Comparison of ENCODE assay signal across 32 cellular contexts in the genomic region with DNA sequence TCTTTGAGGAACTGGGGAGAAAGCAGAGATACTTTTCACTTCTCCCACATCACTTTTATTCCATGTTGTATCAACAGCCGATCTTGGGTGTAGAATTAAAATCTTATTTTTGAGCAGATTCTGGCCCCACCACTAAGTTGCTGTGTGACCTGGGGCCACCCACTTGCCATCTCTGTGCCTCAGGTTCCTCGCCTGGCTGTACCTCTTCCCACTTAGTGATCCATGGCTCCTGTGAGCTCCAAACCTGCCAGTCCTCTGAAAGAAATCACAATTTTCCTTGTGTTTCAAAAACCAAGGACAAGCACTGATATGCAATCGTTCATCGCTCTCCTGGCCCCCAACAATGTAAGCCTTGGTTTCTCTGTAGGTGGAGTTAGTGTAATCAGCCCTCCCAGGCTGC.
"Had no signal": no experiment of that assay in that cellular context is flagged by ENCODE, and none has a peak within 500 bp of the region (broad histone marks: within the 10 kb centered on the region; RNA-seq: fewer than 3 reads in every experiment).

No MANE protein-coding gene starts in this region.

- H2AFZ ChIP-seq: PC-9 had no signal

- H3K9ac ChIP-seq: KMS-11 had no signal

- ATAC-seq: activated CD8-positive, alpha-beta T cell treated with anti-CD3 and anti-CD28 coated beads for 36 hours; activated T-cell treated with anti-CD3 and anti-CD28 coated beads, Interleukin-2, amount 50 U/mL, for 72 hours; activated T-helper 17 cell treated with anti-CD3 and anti-CD28 coated beads, Interleukin-2, amount 50 U/mL, for 72 hours had no signal

- H3K36me3 Mint-ChIP-seq: activated naive CD8-positive, alpha-beta T cell treated with anti-CD3 and anti-CD28 coated beads for 36 hours had no signal

- H3K27me3 Mint-ChIP-seq: activated CD8-positive, alpha-beta T cell treated with anti-CD3 and anti-CD28 coated beads for 36 hours; activated naive CD8-positive, alpha-beta T cell treated with anti-CD3 and anti-CD28 coated beads for 36 hours had no signal

- H3K4me2 ChIP-seq: KMS-11 had no signal

- H3K4me3 Mint-ChIP-seq: activated CD8-positive, alpha-beta T cell treated with anti-CD3 and anti-CD28 coated beads for 36 hours; activated naive CD8-positive, alpha-beta T cell treated with anti-CD3 and anti-CD28 coated beads for 36 hours; activated T-cell treated with anti-CD3 and anti-CD28 coated beads, Interleukin-2, amount 50 U/mL, for 72 hours; activated T-helper 17 cell treated with anti-CD3 and anti-CD28 coated beads, Interleukin-2, amount 50 U/mL, for 72 hours had no signal

- DNase-seq: activated CD4-positive, alpha-beta T cell treated with anti-CD3 and anti-CD28 coated beads for 1 hour; activated CD4-positive, alpha-beta T cell treated with anti-CD3 and anti-CD28 coated beads for 48 hours; activated CD4-positive, alpha-beta T cell treated with anti-CD3 and anti-CD28 coated beads, Interleukin-2, amount 50 U/mL, for 4 hours; activated CD4-positive, CD25-positive, alpha-beta regulatory T cell; activated CD8-positive, alpha-beta T cell treated with anti-CD3 and anti-CD28 coated beads for 36 hours; activated effector memory CD4-positive, alpha-beta T cell treated with anti-CD3 and anti-CD28 coated beads, Interleukin-2, amount 50 U/mL, for 16 hours; activated naive CD4-positive, alpha-beta T cell; activated naive CD4-positive, alpha-beta T cell treated with anti-CD3 and anti-CD28 coated beads, Interleukin-2, amount 50 U/mL, for 16 hours; activated naive CD8-positive, alpha-beta T cell treated with anti-CD3 and anti-CD28 coated beads for 36 hours; activated T-cell treated with anti-CD3 and anti-CD28 coated beads, Interleukin-2, amount 50 U/mL, for 1 hour; activated T-cell treated with anti-CD3 and anti-CD28 coated beads, Interleukin-2, amount 50 U/mL, for 72 hours; amniotic stem cell; caudate nucleus; cerebellar nuclear complex; NCI-H1092 treated with DMSO at 0.1 percent for 48 hours; NCI-H1417; NCI-H146; NCI-H187; NCI-H2029 treated with DMSO at 0.1 percent for 48 hours; NCI-H2107; NCI-H2171; NCI-H510A; NCI-H526; NCI-H748 treated with DMSO at 0.1 percent for 48 hours; NK-92 treated with Interleukin-12 subunit alpha and Interleukin-12 subunit beta, amount 100 ng/mL, for 24 hours; PC-9; Right ventricle myocardium superior; T1000; WERI-Rb-1 had no signal

- H3K9me3 Mint-ChIP-seq: activated CD8-positive, alpha-beta T cell treated with anti-CD3 and anti-CD28 coated beads for 36 hours; activated naive CD8-positive, alpha-beta T cell treated with anti-CD3 and anti-CD28 coated beads for 36 hours; activated T-cell treated with anti-CD3 and anti-CD28 coated beads, Interleukin-2, amount 50 U/mL, for 72 hours; activated T-helper 17 cell treated with anti-CD3 and anti-CD28 coated beads, Interleukin-2, amount 50 U/mL, for 72 hours had no signal

- H3K4me3 ChIP-seq: PC-9, SK-N-MC had no signal

- H3K27ac ChIP-seq: KMS-11, PC-9, SK-N-MC, WERI-Rb-1 had no signal

- H3K4me1 Mint-ChIP-seq: activated naive CD8-positive, alpha-beta T cell treated with anti-CD3 and anti-CD28 coated beads for 36 hours; activated T-helper 17 cell treated with anti-CD3 and anti-CD28 coated beads, Interleukin-2, amount 50 U/mL, for 72 hours had no signal

- H3K36me3 ChIP-seq: WERI-Rb-1 had no signal

- H3K27ac Mint-ChIP-seq: activated CD8-positive, alpha-beta T cell treated with anti-CD3 and anti-CD28 coated beads for 36 hours; activated naive CD8-positive, alpha-beta T cell treated with anti-CD3 and anti-CD28 coated beads for 36 hours; activated T-cell treated with anti-CD3 and anti-CD28 coated beads, Interleukin-2, amount 50 U/mL, for 72 hours; activated T-helper 17 cell treated with anti-CD3 and anti-CD28 coated beads, Interleukin-2, amount 50 U/mL, for 72 hours had no signal
